17 cellular contexts compared by ENCODE assay signal in the genomic region with DNA sequence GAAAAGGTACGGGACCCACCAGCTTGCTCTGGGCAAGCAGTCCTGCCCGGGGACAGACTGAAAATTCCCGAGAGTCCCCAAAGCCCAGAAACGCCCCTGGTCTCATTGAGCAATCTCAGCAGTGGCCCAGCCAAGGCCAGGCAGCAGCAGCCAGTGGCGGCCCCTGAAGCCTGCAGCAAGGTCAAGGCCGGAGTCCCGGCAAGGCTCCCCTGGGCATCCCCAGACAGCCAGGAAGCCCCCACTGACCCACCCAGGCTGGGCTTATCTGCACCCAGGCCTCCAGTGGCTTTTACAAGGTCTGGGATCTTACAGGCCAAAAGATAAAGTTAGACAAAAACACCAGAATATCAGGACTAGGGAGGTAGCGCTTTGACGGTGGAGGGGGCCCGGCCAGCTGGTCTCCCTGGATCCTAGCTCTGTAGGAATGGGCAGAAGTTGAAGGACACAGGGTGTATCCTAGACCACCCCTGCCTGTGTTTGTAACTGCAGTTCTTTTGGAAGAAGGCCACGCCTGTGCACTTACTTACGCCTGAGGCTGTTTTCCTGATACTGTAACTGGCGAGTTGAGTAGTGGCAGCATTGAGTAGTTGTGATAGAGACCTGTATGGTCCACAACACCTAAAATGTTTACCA.
DNase-seq lines count a peak whose midpoint lies in the region; ATAC-seq, FAIRE-seq and TF ChIP-seq lines count a peak whose summit lies in the region.
"Had no signal": no experiment of that assay in that cellular context is flagged by ENCODE, and none has a peak within 500 bp of the region (broad histone marks: within the 10 kb centered on the region; RNA-seq: fewer than 3 reads in every experiment).

No MANE protein-coding gene starts in this region.

- peaks cover 10 to 22% of the 10 kb centered on the region in 2 donors for H3K4me1 ChIP-seq in adrenal gland (replicated peaks in 1 of 2)
- no peaks in the 10 kb centered on the region for H3K4me1 ChIP-seq in right cardiac atrium (ENCODE audit: control insufficient read depth, insufficient read depth, low read length)
- no peaks in the 10 kb centered on the region for H3K4me1 ChIP-seq in upper lobe of right lung
- H3K4me1 ChIP-seq: Caco-2, HAP-1 had no signal

- H3K9me3 ChIP-seq in adrenal gland (replicated peaks in 1 of 3) (no peaks in the 10 kb centered on the region), right cardiac atrium (ENCODE audit: control insufficient read depth, low read length) (no peaks in the 10 kb centered on the region), upper lobe of right lung (no peaks in the 10 kb centered on the region)
- H3K9me3 ChIP-seq: BLaER1, Caco-2, HAP-1 had no signal

- FAIRE-seq in H54 (lab: Jason Lieb, UNC): no peak
- FAIRE-seq: GM19239 had no signal

- H3K27ac Mint-ChIP-seq in activated naive CD4-positive, alpha-beta T cell treated with anti-CD3 and anti-CD28 coated beads, Interleukin-2, amount 50 U/mL, for 24 hours: peak overlapping the region; percentile 68
- H3K27ac Mint-ChIP-seq in activated naive CD4-positive, alpha-beta T cell treated with anti-CD3 and anti-CD28 coated beads, Interleukin-2, amount 10 ng/mL, durations not matched to agents 7 days and 5 days: no peak overlapping the region
- H3K27ac Mint-ChIP-seq: CD8-positive, alpha-beta memory T cell had no signal

- CTCF ChIA-PET in activated naive CD4-positive, alpha-beta T cell treated with anti-CD3 and anti-CD28 coated beads, Interleukin-2, amount 10 ng/mL, durations not matched to agents 7 days and 5 days (lab: Charles Lee): no interaction called here

- H3K9me3 Mint-ChIP-seq in activated naive CD4-positive, alpha-beta T cell treated with anti-CD3 and anti-CD28 coated beads, Interleukin-2, amount 50 U/mL, for 24 hours: no peaks in the 10 kb centered on the region
- H3K9me3 Mint-ChIP-seq in activated naive CD4-positive, alpha-beta T cell treated with anti-CD3 and anti-CD28 coated beads, Interleukin-2, amount 10 ng/mL, durations not matched to agents 7 days and 5 days: no peaks in the 10 kb centered on the region

- TF ChIP-seq POLR2A in adrenal gland (IDR thresholded peaks at IDR 0.05) (no peak), H54 (IDR thresholded peaks at IDR 0.05; ENCODE audit: low read depth, low read length) (no peak)

- no peaks in the 10 kb centered on the region for H3K4me1 Mint-ChIP-seq in activated naive CD4-positive, alpha-beta T cell treated with anti-CD3 and anti-CD28 coated beads, Interleukin-2, amount 50 U/mL, for 24 hours
- H3K4me1 Mint-ChIP-seq in activated naive CD4-positive, alpha-beta T cell treated with anti-CD3 and anti-CD28 coated beads, Interleukin-2, amount 10 ng/mL, durations not matched to agents 7 days and 5 days: no peaks in the 10 kb centered on the region
- H3K4me1 Mint-ChIP-seq: CD8-positive, alpha-beta memory T cell had no signal

- H3K36me3 ChIP-seq in adrenal gland (replicated peaks in 1 of 2) (no peaks in the 10 kb centered on the region), upper lobe of right lung (peaks cover 21% of the 10 kb centered on the region)
- H3K36me3 ChIP-seq: BLaER1, HAP-1 had no signal

- no peak for TF ChIP-seq CTCF in adrenal gland (IDR thresholded peaks at IDR 0.05)
- TF ChIP-seq CTCF in upper lobe of right lung (IDR thresholded peaks at IDR 0.05): no peak

- DNase-seq in activated naive CD4-positive, alpha-beta T cell treated with anti-CD3 and anti-CD28 coated beads, Interleukin-2, amount 10 ng/mL, durations not matched to agents 7 days and 5 days: no peak
- DNase-seq in adrenal gland (peak in 4 of 7 donors; percentile 39 to 46 (median 42)), right cardiac atrium (peak; percentile 49 to 87 (median 86)), upper lobe of right lung (peak; percentile 54), caudate nucleus (lab: John Stamatoyannopoulos, UW) (no peak), H54 (ENCODE audit: insufficient read length, low spot score) (no peak)
- DNase-seq: 8988T; AML-193; Caco-2; CD8-positive, alpha-beta memory T cell; DND-41; GDM1; GOT3 had no signal

- H3K27ac ChIP-seq in adrenal gland: no peak overlapping the region
- no peak overlapping the region for H3K27ac ChIP-seq in right cardiac atrium (ENCODE audit: low read length)
- H3K27ac ChIP-seq in upper lobe of right lung: no peak overlapping the region
- no peak overlapping the region for H3K27ac ChIP-seq in caudate nucleus (ENCODE audit: low read depth, low read length)
- H3K27ac ChIP-seq: BLaER1 had no signal

- ATAC-seq in right cardiac atrium (peak; percentile 69 to 89), upper lobe of right lung (no peak)

- H3K27me3 ChIP-seq in adrenal gland (no peaks in the 10 kb centered on the region), right cardiac atrium (ENCODE audit: control insufficient read depth, insufficient read depth) (no peaks in the 10 kb centered on the region), upper lobe of right lung (no peaks in the 10 kb centered on the region)
- H3K27me3 ChIP-seq: BLaER1 had no signal

- WGBS in adrenal gland, 4 donors: 62 to 100% (median 64%) methylated on average over 3 to 13 of the region's 13 CpGs
- 70% methylated on average over 13 of the region's 13 CpGs for WGBS in right cardiac atrium

- intact Hi-C loops in adrenal gland (cut with DNase I): no loop called here
- intact Hi-C loops in right cardiac atrium (cut with DNase I): no loop called here
- intact Hi-C loops in upper lobe of right lung (cut with DNase I): no loop called here

- H3K4me3 ChIP-seq in adrenal gland (no peak overlapping the region), right cardiac atrium (ENCODE audit: low read length) (no peak overlapping the region), upper lobe of right lung (no peak overlapping the region)
- H3K4me3 ChIP-seq: BLaER1, HAP-1 had no signal

- H3K36me3 Mint-ChIP-seq in activated naive CD4-positive, alpha-beta T cell treated with anti-CD3 and anti-CD28 coated beads, Interleukin-2, amount 50 U/mL, for 24 hours: no peaks in the 10 kb centered on the region
- H3K36me3 Mint-ChIP-seq in activated naive CD4-positive, alpha-beta T cell treated with anti-CD3 and anti-CD28 coated beads, Interleukin-2, amount 10 ng/mL, durations not matched to agents 7 days and 5 days: no peaks in the 10 kb centered on the region
- H3K36me3 Mint-ChIP-seq: CD8-positive, alpha-beta memory T cell had no signal

- no peak overlapping the region for H3K4me3 Mint-ChIP-seq in activated naive CD4-positive, alpha-beta T cell treated with anti-CD3 and anti-CD28 coated beads, Interleukin-2, amount 50 U/mL, for 24 hours
- no peak overlapping the region for H3K4me3 Mint-ChIP-seq in activated naive CD4-positive, alpha-beta T cell treated with anti-CD3 and anti-CD28 coated beads, Interleukin-2, amount 10 ng/mL, durations not matched to agents 7 days and 5 days
- H3K4me3 Mint-ChIP-seq: CD8-positive, alpha-beta memory T cell had no signal

- H3K27me3 Mint-ChIP-seq in activated naive CD4-positive, alpha-beta T cell treated with anti-CD3 and anti-CD28 coated beads, Interleukin-2, amount 50 U/mL, for 24 hours: no peaks in the 10 kb centered on the region
- H3K27me3 Mint-ChIP-seq in activated naive CD4-positive, alpha-beta T cell treated with anti-CD3 and anti-CD28 coated beads, Interleukin-2, amount 10 ng/mL, durations not matched to agents 7 days and 5 days: no peaks in the 10 kb centered on the region

Comparison
In these comparisons a context has a peak if more than half of its experiments do, and no peak if none do; other contexts are left out.
1. DNase-seq: peak in adrenal gland (4 of 7), right cardiac atrium (3 of 3) and upper lobe of right lung (single experiment); none in activated naive CD4-positive, alpha-beta T cell treated with anti-CD3 and anti-CD28 coated beads, Interleukin-2, amount 10 ng/mL, durations not matched to agents 7 days and 5 days (single experiment), caudate nucleus (0 of 61) and H54 (single experiment).